ENCODE assay signal across 7 cellular contexts in genomic region chr11:125319649-125320048, GRCh38.
"Had no signal": no experiment of that assay in that cellular context is flagged by ENCODE, and none has a peak within 500 bp of the region (broad histone marks: within the 10 kb centered on the region; RNA-seq: fewer than 3 reads in every experiment).

No MANE protein-coding gene starts in this region.

- DNase-seq: IMR-90, KBM-7, KG1 had no signal

- ATAC-seq: HepG2 had no signal

- FAIRE-seq: HepG2, HTR-8/SVneo had no signal

- H3K27ac ChIP-seq: HL-60, KMS-11 had no signal

- H3K9ac ChIP-seq: KMS-11 had no signal

- H3K4me2 ChIP-seq: KMS-11 had no signal
